Comparison of ENCODE assay signal across 18 cellular contexts in genomic region chr1:107318932-107319331, GRCh38.
A peak's percentile ranks its signal among the peaks of the same experiment; 100 is the strongest.
DNase-seq lines count a peak whose midpoint lies in the region; ATAC-seq and TF ChIP-seq lines count a peak whose summit lies in the region.
"Had no signal": no experiment of that assay in that cellular context is flagged by ENCODE, and none has a peak within 500 bp of the region (broad histone marks: within the 10 kb centered on the region; RNA-seq: fewer than 3 reads in every experiment).

No MANE protein-coding gene starts in this region.

- H3K4me2 ChIP-seq in Loucy (ENCODE audit: low read depth, low read length, poor library complexity, severe bottlenecking) (no peak overlapping the region), mesendoderm (ENCODE audit: low read length) (no peak overlapping the region)
- H3K4me2 ChIP-seq: BLaER1 had no signal

- no peak overlapping the region for H3K4me3 Mint-ChIP-seq in activated B cell treated with CpG ODN at 0.5 μM for 24 hours
- H3K4me3 Mint-ChIP-seq: CD8-positive, alpha-beta memory T cell had no signal

- intact Hi-C loops in activated B cell treated with CpG ODN at 0.5 μM for 24 hours (cut with micrococcal nuclease) = loop anchor here (1.0 kb wide), 1 partner anchor 210 kb away; no protein-coding TSS in a partner anchor

- WGBS in mesendoderm (ENCODE audit: extremely low coverage, insufficient coverage, low lambda C conversion rate) = no CpG with 5 or more reads among the region's 2 CpGs

- H3K79me2 ChIP-seq in Loucy (ENCODE audit: insufficient read depth, low read length) (no peaks in the 10 kb centered on the region), mesendoderm (ENCODE audit: control insufficient read depth, insufficient read depth, low read length) (no peaks in the 10 kb centered on the region)

- no peak overlapping the region for H3K9ac ChIP-seq in Loucy (ENCODE audit: low read depth, low read length, poor library complexity, severe bottlenecking)
- H3K9ac ChIP-seq in mesendoderm (ENCODE audit: low read length) = no peak overlapping the region
- H3K9ac ChIP-seq: BLaER1, GM23248 had no signal

- no peak overlapping the region for H2BK15ac ChIP-seq in mesendoderm (replicated peaks; ENCODE audit: low read depth)

- TF ChIP-seq CTCF in Loucy (conservative IDR thresholded peaks at IDR 0.05; ENCODE audit: low read length) = peak; percentile 55
- no peak for TF ChIP-seq CTCF in activated B cell treated with CpG ODN at 0.5 μM for 24 hours (IDR thresholded peaks at IDR 0.05)

- ATAC-seq in activated B cell treated with CpG ODN at 0.5 μM for 24 hours (ENCODE audit: low read depth) = no peak
- ATAC-seq in HG03469 (IDR thresholded peaks at IDR 0.05; ENCODE audit: unreplicated experiment) = no peak
- ATAC-seq in GM19467 (IDR thresholded peaks at IDR 0.05; ENCODE audit: unreplicated experiment) = no peak
- ATAC-seq: PC-3 had no signal

- no peak overlapping the region for H2AK5ac ChIP-seq in mesendoderm (ENCODE audit: low read length)

- no peaks in the 10 kb centered on the region for H4K20me1 ChIP-seq in Loucy (ENCODE audit: insufficient read depth, low read length, poor library complexity, severe bottlenecking)
- H4K20me1 ChIP-seq: BLaER1 had no signal

- no peak overlapping the region for H4K5ac ChIP-seq in mesendoderm (ENCODE audit: low read length)

- no peak overlapping the region for H3K27ac ChIP-seq in mesendoderm (ENCODE audit: low read depth, low read length)
- H3K27ac ChIP-seq: BLaER1, GM23248, SJSA1 had no signal

- H3K18ac ChIP-seq in mesendoderm (ENCODE audit: low read length) = no peak overlapping the region

- H3K27me3 ChIP-seq in Loucy (ENCODE audit: insufficient read depth, low read length, poor library complexity, severe bottlenecking) = no peaks in the 10 kb centered on the region
- H3K27me3 ChIP-seq in mesendoderm (ENCODE audit: insufficient read depth, low read length, poor library complexity) = no peaks in the 10 kb centered on the region
- H3K27me3 ChIP-seq: BLaER1, MG63, SJSA1 had no signal

- no peak overlapping the region for H2AFZ ChIP-seq in Loucy (ENCODE audit: low read length)
- H2AFZ ChIP-seq: GM23248 had no signal

- no peaks in the 10 kb centered on the region for H3K27me3 Mint-ChIP-seq in activated B cell treated with CpG ODN at 0.5 μM for 24 hours
- H3K27me3 Mint-ChIP-seq: CD8-positive, alpha-beta memory T cell had no signal

- H2BK120ac ChIP-seq in mesendoderm (ENCODE audit: low read depth, low read length) = no peak overlapping the region

- no peak overlapping the region for H3K23ac ChIP-seq in mesendoderm (ENCODE audit: low read length)

- H3K4me1 Mint-ChIP-seq in activated B cell treated with CpG ODN at 0.5 μM for 24 hours = peaks cover 14% of the 10 kb centered on the region
- H3K4me1 Mint-ChIP-seq: CD8-positive, alpha-beta memory T cell had no signal

- H3K9me3 Mint-ChIP-seq in activated B cell treated with CpG ODN at 0.5 μM for 24 hours = no peaks in the 10 kb centered on the region

- H3K36me3 Mint-ChIP-seq in activated B cell treated with CpG ODN at 0.5 μM for 24 hours (ENCODE audit: low read depth) = no peaks in the 10 kb centered on the region
- H3K36me3 Mint-ChIP-seq: CD8-positive, alpha-beta memory T cell had no signal

- H3K4me1 ChIP-seq in Loucy (ENCODE audit: insufficient read depth, low read length, poor library complexity, severe bottlenecking) (peaks cover 7% of the 10 kb centered on the region), mesendoderm (ENCODE audit: control insufficient read depth, low read depth, low read length) (no peaks in the 10 kb centered on the region)
- H3K4me1 ChIP-seq: BLaER1, SJSA1 had no signal

- no peak overlapping the region for H2BK5ac ChIP-seq in mesendoderm (ENCODE audit: low read length)

- no peak overlapping the region for H4K8ac ChIP-seq in mesendoderm (ENCODE audit: low read depth, low read length)

- POLR2A ChIA-PET in activated B cell treated with CpG ODN at 0.5 μM for 24 hours (lab: Charles Lee) = no interaction called here

- no peaks in the 10 kb centered on the region for H3K79me1 ChIP-seq in mesendoderm (ENCODE audit: low read length)

- no peaks in the 10 kb centered on the region for H3K9me3 ChIP-seq in Loucy (ENCODE audit: insufficient read depth, low read depth, low read length)
- H3K9me3 ChIP-seq: BLaER1, MG63, SJSA1 had no signal

- no peak overlapping the region for H3K56ac ChIP-seq in mesendoderm (ENCODE audit: low read length)

- peak overlapping the region; percentile 11 for H3K27ac Mint-ChIP-seq in activated B cell treated with CpG ODN at 0.5 μM for 24 hours
- H3K27ac Mint-ChIP-seq: CD8-positive, alpha-beta memory T cell had no signal

- H3K9me2 ChIP-seq in Loucy (replicated peaks; ENCODE audit: low read depth, low read length) = no peaks in the 10 kb centered on the region

- H3K4me3 ChIP-seq in Loucy (ENCODE audit: low read length, poor library complexity, severe bottlenecking) (no peak overlapping the region), mesendoderm (ENCODE audit: low read length) (no peak overlapping the region)
- H3K4me3 ChIP-seq: BLaER1, GM23248, MG63, SJSA1 had no signal

- peak; percentile 4 for DNase-seq in DMS53 (lab: John Stamatoyannopoulos, UW)
- no peak for DNase-seq in DMS53 treated with DMSO at 0.1 percent for 48 hours (lab: John Stamatoyannopoulos, UW; ENCODE audit: unreplicated experiment)
- no peak for DNase-seq in activated B cell treated with CpG ODN at 0.5 μM for 24 hours
- DNase-seq in mesendoderm = peak; percentile 30
- DNase-seq in NCI-H1436 treated with DMSO at 0.1 percent for 48 hours (lab: John Stamatoyannopoulos, UW) = no peak
- DNase-seq: 8988T; CD8-positive, alpha-beta memory T cell; GM23248; KBM-7; MG63; NCI-H1417; NCI-H2029 treated with DMSO at 0.1 percent for 48 hours; PC-3 had no signal

- CTCF ChIA-PET in activated B cell treated with CpG ODN at 0.5 μM for 24 hours (lab: Charles Lee) = interaction anchor here (1.0 kb wide), 1 partner anchor 212 kb away, joined by 6 read pairs; no protein-coding TSS in a partner anchor

- no peak overlapping the region for H3K4ac ChIP-seq in mesendoderm (ENCODE audit: low read depth, low read length)

- no peaks in the 10 kb centered on the region for H3F3A ChIP-seq in Loucy (ENCODE audit: low read depth)

- H3K36me3 ChIP-seq in Loucy (ENCODE audit: insufficient read depth, low read length) (no peaks in the 10 kb centered on the region), mesendoderm (ENCODE audit: control insufficient read depth, insufficient read depth, low read length) (no peaks in the 10 kb centered on the region)
- H3K36me3 ChIP-seq: BLaER1, MG63, SJSA1 had no signal

Comparison
In these comparisons a context has a peak if more than half of its experiments do, and no peak if none do; other contexts are left out.
1. DNase-seq: peak in DMS53 (single experiment) and mesendoderm (single experiment); none in DMS53 treated with DMSO at 0.1 percent for 48 hours (single experiment), activated B cell treated with CpG ODN at 0.5 μM for 24 hours (single experiment) and NCI-H1436 treated with DMSO at 0.1 percent for 48 hours (single experiment).